9 cellular contexts compared by ENCODE assay signal in the genomic region with DNA sequence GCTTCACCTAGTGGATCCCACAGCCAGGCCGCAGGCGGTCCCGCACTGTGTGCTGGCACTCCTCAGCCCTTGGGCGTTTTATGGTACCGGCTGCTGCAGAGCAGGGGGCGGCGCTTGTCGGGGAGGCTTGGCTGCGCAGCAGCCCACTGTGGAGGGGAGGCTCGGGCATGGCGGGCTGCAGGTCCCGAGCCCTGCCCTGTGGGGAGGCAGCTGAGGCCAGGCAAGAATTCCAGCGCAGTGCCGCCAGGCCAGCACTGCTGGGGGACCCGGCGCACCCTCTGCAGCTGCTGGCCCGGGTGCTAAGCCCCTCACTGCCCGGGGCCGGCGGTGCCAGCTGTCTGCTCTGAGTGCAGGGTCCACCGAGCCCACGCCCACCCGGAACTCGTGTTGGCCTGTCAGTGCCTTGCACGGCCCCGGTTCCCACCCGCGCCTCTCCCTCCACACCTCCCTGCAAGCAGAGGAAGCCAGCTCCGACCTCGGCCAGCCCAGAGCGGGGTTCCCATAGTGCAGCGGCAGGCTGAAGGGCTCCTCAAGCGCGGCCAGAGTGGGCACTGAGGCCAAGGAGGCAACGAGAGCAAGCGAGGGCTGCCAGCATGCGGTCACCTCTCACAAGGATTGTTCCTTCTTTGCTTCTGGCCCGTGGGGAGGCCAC.
"Had no signal": no experiment of that assay in that cellular context is flagged by ENCODE, and none has a peak within 500 bp of the region (broad histone marks: within the 10 kb centered on the region; RNA-seq: fewer than 3 reads in every experiment).

No MANE protein-coding gene starts in this region.

- H3K27me3 Mint-ChIP-seq: IgD-negative memory B cell had no signal

- H3K27ac Mint-ChIP-seq: H9, HFFc6, IgD-negative memory B cell had no signal

- DNase-seq: H9, HCEC 1CT, HFFc6, KBM-7 had no signal

- H3K4me1 Mint-ChIP-seq: IgD-negative memory B cell had no signal

- FAIRE-seq: H1, H54, HepG2 had no signal

- H3K27ac ChIP-seq: HL-60 had no signal

- H3K4me3 Mint-ChIP-seq: H9, HFFc6, IgD-negative memory B cell had no signal
